Comparison of ENCODE assay signal across 1 cellular context in genomic region chr19:5445667-5446066, GRCh38.
TF ChIP-seq lines count a peak whose summit lies in the region.

No MANE protein-coding gene starts in this region.

TF ChIP-seq in HepG2, 621 proteins besides CTCF, POLR2A, EP300 and RAD21 (continued from another document):
- TF ChIP-seq ZNF639 (CRISPR knock-in tag; conservative IDR thresholded peaks at IDR 0.05) = no peak
